35 cellular contexts compared by ENCODE assay signal in the genomic region with DNA sequence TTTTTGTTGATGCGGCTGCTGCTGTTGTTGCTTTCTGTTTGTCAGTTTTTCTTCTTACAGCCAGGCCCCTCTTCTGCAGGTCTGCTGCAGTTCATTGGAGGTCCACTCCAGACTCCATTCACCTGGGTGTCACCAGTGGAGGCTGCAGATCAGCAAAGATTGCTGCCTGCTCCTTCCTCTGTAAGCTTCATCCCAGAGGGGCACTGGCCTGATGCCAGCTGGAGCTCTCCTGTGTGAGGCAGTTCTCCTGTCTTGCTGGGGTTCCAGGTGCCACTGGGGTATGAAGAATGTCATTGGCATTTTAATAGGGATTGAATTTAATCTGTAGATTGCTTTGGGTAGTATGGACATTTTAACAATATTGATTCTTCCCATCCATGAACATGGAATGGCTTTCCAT.
"Had no signal": no experiment of that assay in that cellular context is flagged by ENCODE, and none has a peak within 500 bp of the region (broad histone marks: within the 10 kb centered on the region; RNA-seq: fewer than 3 reads in every experiment).

No MANE protein-coding gene starts in this region.

- H3K9me3 ChIP-seq: body of pancreas, breast epithelium had no signal

- H3K4me1 ChIP-seq: adrenal gland, body of pancreas, breast epithelium had no signal

- FAIRE-seq: astrocyte, TTC549 had no signal

- H3K36me3 ChIP-seq: adrenal gland, brain microvascular endothelial cell, breast epithelium had no signal

- H3K27me3 ChIP-seq: adrenal gland, body of pancreas, brain microvascular endothelial cell, breast epithelium had no signal

- ATAC-seq: activated CD8-positive, alpha-beta T cell treated with anti-CD3 and anti-CD28 coated beads for 36 hours; activated naive CD4-positive, alpha-beta T cell treated with anti-CD3 and anti-CD28 coated beads, Interleukin-2, amount 50 U/mL, for 72 hours; activated T-cell treated with anti-CD3 and anti-CD28 coated beads, Interleukin-2, amount 50 U/mL, for 4 hours; activated T-cell treated with anti-CD3 and anti-CD28 coated beads, Interleukin-2, amount 50 U/mL, for 72 hours; activated T-helper 17 cell treated with anti-CD3 and anti-CD28 coated beads, Interleukin-2, amount 50 U/mL, for 72 hours; body of pancreas had no signal

- DNase-seq: activated B cell treated with CpG ODN at 0.5 μM for 24 hours; activated CD4-positive, alpha-beta memory T cell treated with anti-CD3 and anti-CD28 coated beads for 36 hours; activated CD4-positive, alpha-beta T cell treated with anti-CD3 and anti-CD28 coated beads for 4 hours; activated CD4-positive, alpha-beta T cell treated with anti-CD3 and anti-CD28 coated beads, Interleukin-2, amount 10 ng/mL, durations not matched to agents 24 days and 14 days; activated CD4-positive, alpha-beta T cell treated with anti-CD3 and anti-CD28 coated beads, Interleukin-2, amount 50 U/mL, for 1 hour; activated CD4-positive, alpha-beta T cell treated with anti-CD3 and anti-CD28 coated beads, Interleukin-2, amount 50 U/mL, for 4 hours; activated CD4-positive, CD25-positive, alpha-beta regulatory T cell treated with anti-CD3 and anti-CD28 coated beads, Interleukin-2, amount 50 U/mL, for 72 hours; activated CD8-positive, alpha-beta memory T cell treated with anti-CD3 and anti-CD28 coated beads, Interleukin-2, amount 50 U/mL, for 4 hours; activated CD8-positive, alpha-beta T cell treated with anti-CD3 and anti-CD28 coated beads for 36 hours; activated effector memory CD4-positive, alpha-beta T cell treated with anti-CD3 and anti-CD28 coated beads, Interleukin-2, amount 50 U/mL, for 16 hours; activated gamma-delta T cell treated with Interleukin-2 at 50 U/mL for 16 hours; activated naive CD4-positive, alpha-beta T cell; activated naive CD4-positive, alpha-beta T cell treated with anti-CD3 and anti-CD28 coated beads for 36 hours; activated naive CD4-positive, alpha-beta T cell treated with anti-CD3 and anti-CD28 coated beads, Interleukin-2, amount 50 U/mL, for 16 hours; activated naive CD8-positive, alpha-beta T cell treated with anti-CD3 and anti-CD28 coated beads for 36 hours; activated T-cell treated with anti-CD3 and anti-CD28 coated beads for 4 hours; activated T-cell treated with anti-CD3 and anti-CD28 coated beads, Interleukin-2, amount 50 U/mL, for 1 hour; activated T-cell treated with anti-CD3 and anti-CD28 coated beads, Interleukin-2, amount 50 U/mL, for 4 hours; activated T-cell treated with anti-CD3 and anti-CD28 coated beads, Interleukin-2, amount 50 U/mL, for 72 hours; adrenal gland; amniotic stem cell; aorta; brain microvascular endothelial cell; caudate nucleus; cerebellar nuclear complex; T-helper 1 cell; T-helper 2 cell; T-helper 9 cell had no signal

- H3K27ac ChIP-seq: adrenal gland, body of pancreas, brain microvascular endothelial cell, breast epithelium, VCaP had no signal

- H3K4me3 ChIP-seq: adrenal gland, body of pancreas, breast epithelium had no signal
